2 cellular contexts compared by ENCODE assay signal in the genomic region with DNA sequence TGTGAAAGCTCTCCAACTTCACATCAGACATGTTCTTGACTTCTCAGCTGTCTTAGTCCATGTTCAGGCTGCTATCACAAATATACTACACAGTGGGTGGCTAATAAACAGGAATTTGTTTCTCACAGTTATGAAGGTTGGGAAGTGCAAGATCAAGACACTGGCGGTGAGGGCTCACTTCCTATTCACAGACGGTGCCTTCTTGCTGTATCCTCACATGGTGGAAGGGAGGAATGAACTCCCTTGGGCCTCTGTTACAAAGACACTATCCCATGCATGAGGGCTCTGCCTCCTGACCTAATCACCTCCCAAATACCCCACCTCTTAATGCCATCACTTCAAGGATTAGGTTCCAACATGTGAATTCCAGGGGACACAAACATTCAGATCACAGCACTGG.
TF ChIP-seq lines count a peak whose summit lies in the region.

No MANE protein-coding gene starts in this region.

TF ChIP-seq in WTC11, 78 proteins besides CTCF, POLR2A, EP300 and RAD21:
- TF ChIP-seq, protein P1, sequence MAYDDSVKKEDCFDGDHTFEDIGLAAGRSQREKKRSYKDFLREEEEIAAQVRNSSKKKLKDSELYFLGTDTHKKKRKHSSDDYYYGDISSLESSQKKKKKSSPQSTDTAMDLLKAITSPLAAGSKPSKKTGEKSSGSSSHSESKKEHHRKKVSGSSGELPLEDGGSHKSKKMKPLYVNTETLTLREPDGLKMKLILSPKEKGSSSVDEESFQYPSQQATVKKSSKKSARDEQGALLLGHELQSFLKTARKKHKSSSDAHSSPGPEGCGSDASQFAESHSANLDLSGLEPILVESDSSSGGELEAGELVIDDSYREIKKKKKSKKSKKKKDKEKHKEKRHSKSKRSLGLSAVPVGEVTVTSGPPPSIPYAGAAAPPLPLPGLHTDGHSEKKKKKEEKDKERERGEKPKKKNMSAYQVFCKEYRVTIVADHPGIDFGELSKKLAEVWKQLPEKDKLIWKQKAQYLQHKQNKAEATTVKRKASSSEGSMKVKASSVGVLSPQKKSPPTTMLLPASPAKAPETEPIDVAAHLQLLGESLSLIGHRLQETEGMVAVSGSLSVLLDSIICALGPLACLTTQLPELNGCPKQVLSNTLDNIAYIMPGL (CRISPR knock-in tag; IDR thresholded peaks at IDR 0.05) = no peak
- TF ChIP-seq RELA (CRISPR knock-in tag; IDR thresholded peaks at IDR 0.05; ENCODE audit: borderline replicate concordance) (no peak), ZNF396 (CRISPR knock-in tag; IDR thresholded peaks at IDR 0.05; ENCODE audit: borderline replicate concordance) (no peak), IRF2 (CRISPR knock-in tag; IDR thresholded peaks at IDR 0.05; ENCODE audit: borderline replicate concordance, low read depth) (no peak), ZBTB21 (CRISPR knock-in tag; IDR thresholded peaks at IDR 0.05; ENCODE audit: borderline replicate concordance) (no peak), SP1 (CRISPR knock-in tag; conservative IDR thresholded peaks at IDR 0.05) (no peak), ZNF317 (CRISPR knock-in tag; IDR thresholded peaks at IDR 0.05; ENCODE audit: borderline replicate concordance, low read depth) (no peak), PRRX2 (CRISPR knock-in tag; IDR thresholded peaks at IDR 0.05) (no peak), SMAD4 (CRISPR knock-in tag; IDR thresholded peaks at IDR 0.05) (no peak), GRHL2 (CRISPR knock-in tag; IDR thresholded peaks at IDR 0.05; ENCODE audit: insufficient replicate concordance, severe bottlenecking) (no peak), NR2C2 (CRISPR knock-in tag; IDR thresholded peaks at IDR 0.05) (no peak), NFATC4 (CRISPR knock-in tag; IDR thresholded peaks at IDR 0.05) (no peak), ZNF121 (CRISPR knock-in tag; IDR thresholded peaks at IDR 0.05) (no peak), FOXP1 (CRISPR knock-in tag; IDR thresholded peaks at IDR 0.05; ENCODE audit: borderline replicate concordance) (no peak)
- TF ChIP-seq, protein P2, sequence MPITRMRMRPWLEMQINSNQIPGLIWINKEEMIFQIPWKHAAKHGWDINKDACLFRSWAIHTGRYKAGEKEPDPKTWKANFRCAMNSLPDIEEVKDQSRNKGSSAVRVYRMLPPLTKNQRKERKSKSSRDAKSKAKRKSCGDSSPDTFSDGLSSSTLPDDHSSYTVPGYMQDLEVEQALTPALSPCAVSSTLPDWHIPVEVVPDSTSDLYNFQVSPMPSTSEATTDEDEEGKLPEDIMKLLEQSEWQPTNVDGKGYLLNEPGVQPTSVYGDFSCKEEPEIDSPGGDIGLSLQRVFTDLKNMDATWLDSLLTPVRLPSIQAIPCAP (CRISPR knock-in tag; IDR thresholded peaks at IDR 0.05) = no peak
- TF ChIP-seq, protein P3, sequence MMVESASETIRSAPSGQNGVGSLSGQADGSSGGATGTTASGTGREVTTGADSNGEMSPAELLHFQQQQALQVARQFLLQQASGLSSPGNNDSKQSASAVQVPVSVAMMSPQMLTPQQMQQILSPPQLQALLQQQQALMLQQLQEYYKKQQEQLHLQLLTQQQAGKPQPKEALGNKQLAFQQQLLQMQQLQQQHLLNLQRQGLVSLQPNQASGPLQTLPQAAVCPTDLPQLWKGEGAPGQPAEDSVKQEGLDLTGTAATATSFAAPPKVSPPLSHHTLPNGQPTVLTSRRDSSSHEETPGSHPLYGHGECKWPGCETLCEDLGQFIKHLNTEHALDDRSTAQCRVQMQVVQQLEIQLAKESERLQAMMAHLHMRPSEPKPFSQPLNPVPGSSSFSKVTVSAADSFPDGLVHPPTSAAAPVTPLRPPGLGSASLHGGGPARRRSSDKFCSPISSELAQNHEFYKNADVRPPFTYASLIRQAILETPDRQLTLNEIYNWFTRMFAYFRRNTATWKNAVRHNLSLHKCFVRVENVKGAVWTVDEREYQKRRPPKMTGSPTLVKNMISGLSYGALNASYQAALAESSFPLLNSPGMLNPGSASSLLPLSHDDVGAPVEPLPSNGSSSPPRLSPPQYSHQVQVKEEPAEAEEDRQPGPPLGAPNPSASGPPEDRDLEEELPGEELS (CRISPR knock-in tag; IDR thresholded peaks at IDR 0.05) = no peak
- TF ChIP-seq, protein P4, sequence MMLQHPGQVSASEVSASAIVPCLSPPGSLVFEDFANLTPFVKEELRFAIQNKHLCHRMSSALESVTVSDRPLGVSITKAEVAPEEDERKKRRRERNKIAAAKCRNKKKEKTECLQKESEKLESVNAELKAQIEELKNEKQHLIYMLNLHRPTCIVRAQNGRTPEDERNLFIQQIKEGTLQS (CRISPR knock-in tag; conservative IDR thresholded peaks at IDR 0.05) = no peak
- TF ChIP-seq, protein P5, sequence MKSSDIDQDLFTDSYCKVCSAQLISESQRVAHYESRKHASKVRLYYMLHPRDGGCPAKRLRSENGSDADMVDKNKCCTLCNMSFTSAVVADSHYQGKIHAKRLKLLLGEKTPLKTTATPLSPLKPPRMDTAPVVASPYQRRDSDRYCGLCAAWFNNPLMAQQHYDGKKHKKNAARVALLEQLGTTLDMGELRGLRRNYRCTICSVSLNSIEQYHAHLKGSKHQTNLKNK (CRISPR knock-in tag; IDR thresholded peaks at IDR 0.05) = no peak
- TF ChIP-seq, protein P6, sequence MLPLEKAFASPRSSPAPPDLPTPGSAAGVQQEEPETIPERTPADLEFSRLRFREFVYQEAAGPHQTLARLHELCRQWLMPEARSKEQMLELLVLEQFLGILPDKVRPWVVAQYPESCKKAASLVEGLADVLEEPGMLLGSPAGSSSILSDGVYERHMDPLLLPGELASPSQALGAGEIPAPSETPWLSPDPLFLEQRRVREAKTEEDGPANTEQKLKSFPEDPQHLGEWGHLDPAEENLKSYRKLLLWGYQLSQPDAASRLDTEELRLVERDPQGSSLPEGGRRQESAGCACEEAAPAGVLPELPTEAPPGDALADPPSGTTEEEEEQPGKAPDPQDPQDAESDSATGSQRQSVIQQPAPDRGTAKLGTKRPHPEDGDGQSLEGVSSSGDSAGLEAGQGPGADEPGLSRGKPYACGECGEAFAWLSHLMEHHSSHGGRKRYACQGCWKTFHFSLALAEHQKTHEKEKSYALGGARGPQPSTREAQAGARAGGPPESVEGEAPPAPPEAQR (CRISPR knock-in tag; IDR thresholded peaks at IDR 0.05) = no peak

TF ChIP-seq in GM23338, 12 proteins besides CTCF, POLR2A, EP300 and RAD21 (continued from another document):
- TF ChIP-seq, protein P7, sequence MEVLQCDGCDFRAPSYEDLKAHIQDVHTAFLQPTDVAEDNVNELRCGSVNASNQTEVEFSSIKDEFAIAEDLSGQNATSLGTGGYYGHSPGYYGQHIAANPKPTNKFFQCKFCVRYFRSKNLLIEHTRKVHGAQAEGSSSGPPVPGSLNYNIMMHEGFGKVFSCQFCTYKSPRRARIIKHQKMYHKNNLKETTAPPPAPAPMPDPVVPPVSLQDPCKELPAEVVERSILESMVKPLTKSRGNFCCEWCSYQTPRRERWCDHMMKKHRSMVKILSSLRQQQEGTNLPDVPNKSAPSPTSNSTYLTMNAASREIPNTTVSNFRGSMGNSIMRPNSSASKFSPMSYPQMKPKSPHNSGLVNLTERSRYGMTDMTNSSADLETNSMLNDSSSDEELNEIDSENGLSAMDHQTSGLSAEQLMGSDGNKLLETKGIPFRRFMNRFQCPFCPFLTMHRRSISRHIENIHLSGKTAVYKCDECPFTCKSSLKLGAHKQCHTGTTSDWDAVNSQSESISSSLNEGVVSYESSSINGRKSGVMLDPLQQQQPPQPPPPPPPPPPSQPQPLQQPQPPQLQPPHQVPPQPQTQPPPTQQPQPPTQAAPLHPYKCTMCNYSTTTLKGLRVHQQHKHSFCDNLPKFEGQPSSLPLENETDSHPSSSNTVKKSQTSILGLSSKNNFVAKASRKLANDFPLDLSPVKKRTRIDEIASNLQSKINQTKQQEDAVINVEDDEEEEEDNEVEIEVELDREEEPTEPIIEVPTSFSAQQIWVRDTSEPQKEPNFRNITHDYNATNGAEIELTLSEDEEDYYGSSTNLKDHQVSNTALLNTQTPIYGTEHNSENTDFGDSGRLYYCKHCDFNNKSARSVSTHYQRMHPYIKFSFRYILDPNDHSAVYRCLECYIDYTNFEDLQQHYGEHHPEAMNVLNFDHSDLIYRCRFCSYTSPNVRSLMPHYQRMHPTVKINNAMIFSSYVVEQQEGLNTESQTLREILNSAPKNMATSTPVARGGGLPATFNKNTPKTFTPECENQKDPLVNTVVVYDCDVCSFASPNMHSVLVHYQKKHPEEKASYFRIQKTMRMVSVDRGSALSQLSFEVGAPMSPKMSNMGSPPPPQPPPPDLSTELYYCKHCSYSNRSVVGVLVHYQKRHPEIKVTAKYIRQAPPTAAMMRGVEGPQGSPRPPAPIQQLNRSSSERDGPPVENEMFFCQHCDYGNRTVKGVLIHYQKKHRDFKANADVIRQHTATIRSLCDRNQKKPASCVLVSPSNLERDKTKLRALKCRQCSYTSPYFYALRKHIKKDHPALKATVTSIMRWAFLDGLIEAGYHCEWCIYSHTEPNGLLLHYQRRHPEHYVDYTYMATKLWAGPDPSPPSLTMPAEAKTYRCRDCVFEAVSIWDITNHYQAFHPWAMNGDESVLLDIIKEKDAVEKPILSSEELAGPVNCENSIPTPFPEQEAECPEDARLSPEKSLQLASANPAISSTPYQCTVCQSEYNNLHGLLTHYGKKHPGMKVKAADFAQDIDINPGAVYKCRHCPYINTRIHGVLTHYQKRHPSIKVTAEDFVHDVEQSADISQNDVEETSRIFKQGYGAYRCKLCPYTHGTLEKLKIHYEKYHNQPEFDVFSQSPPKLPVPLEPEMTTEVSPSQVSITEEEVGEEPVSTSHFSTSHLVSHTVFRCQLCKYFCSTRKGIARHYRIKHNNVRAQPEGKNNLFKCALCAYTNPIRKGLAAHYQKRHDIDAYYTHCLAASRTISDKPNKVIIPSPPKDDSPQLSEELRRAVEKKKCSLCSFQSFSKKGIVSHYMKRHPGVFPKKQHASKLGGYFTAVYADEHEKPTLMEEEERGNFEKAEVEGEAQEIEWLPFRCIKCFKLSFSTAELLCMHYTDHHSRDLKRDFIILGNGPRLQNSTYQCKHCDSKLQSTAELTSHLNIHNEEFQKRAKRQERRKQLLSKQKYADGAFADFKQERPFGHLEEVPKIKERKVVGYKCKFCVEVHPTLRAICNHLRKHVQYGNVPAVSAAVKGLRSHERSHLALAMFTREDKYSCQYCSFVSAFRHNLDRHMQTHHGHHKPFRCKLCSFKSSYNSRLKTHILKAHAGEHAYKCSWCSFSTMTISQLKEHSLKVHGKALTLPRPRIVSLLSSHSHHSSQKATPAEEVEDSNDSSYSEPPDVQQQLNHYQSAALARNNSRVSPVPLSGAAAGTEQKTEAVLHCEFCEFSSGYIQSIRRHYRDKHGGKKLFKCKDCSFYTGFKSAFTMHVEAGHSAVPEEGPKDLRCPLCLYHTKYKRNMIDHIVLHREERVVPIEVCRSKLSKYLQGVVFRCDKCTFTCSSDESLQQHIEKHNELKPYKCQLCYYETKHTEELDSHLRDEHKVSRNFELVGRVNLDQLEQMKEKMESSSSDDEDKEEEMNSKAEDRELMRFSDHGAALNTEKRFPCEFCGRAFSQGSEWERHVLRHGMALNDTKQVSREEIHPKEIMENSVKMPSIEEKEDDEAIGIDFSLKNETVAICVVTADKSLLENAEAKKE (CRISPR knock-in tag; IDR thresholded peaks at IDR 0.05) = no peak
- TF ChIP-seq, protein P8, sequence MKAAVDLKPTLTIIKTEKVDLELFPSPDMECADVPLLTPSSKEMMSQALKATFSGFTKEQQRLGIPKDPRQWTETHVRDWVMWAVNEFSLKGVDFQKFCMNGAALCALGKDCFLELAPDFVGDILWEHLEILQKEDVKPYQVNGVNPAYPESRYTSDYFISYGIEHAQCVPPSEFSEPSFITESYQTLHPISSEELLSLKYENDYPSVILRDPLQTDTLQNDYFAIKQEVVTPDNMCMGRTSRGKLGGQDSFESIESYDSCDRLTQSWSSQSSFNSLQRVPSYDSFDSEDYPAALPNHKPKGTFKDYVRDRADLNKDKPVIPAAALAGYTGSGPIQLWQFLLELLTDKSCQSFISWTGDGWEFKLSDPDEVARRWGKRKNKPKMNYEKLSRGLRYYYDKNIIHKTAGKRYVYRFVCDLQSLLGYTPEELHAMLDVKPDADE (IDR thresholded peaks at IDR 0.05) = no peak
- TF ChIP-seq EZH2 (IDR thresholded peaks at IDR 0.05; ENCODE audit: low read depth, unreplicated experiment) (no peak), POLR2AphosphoS5 (IDR thresholded peaks at IDR 0.05; ENCODE audit: low read depth) (no peak)
- TF ChIP-seq, protein P9, sequence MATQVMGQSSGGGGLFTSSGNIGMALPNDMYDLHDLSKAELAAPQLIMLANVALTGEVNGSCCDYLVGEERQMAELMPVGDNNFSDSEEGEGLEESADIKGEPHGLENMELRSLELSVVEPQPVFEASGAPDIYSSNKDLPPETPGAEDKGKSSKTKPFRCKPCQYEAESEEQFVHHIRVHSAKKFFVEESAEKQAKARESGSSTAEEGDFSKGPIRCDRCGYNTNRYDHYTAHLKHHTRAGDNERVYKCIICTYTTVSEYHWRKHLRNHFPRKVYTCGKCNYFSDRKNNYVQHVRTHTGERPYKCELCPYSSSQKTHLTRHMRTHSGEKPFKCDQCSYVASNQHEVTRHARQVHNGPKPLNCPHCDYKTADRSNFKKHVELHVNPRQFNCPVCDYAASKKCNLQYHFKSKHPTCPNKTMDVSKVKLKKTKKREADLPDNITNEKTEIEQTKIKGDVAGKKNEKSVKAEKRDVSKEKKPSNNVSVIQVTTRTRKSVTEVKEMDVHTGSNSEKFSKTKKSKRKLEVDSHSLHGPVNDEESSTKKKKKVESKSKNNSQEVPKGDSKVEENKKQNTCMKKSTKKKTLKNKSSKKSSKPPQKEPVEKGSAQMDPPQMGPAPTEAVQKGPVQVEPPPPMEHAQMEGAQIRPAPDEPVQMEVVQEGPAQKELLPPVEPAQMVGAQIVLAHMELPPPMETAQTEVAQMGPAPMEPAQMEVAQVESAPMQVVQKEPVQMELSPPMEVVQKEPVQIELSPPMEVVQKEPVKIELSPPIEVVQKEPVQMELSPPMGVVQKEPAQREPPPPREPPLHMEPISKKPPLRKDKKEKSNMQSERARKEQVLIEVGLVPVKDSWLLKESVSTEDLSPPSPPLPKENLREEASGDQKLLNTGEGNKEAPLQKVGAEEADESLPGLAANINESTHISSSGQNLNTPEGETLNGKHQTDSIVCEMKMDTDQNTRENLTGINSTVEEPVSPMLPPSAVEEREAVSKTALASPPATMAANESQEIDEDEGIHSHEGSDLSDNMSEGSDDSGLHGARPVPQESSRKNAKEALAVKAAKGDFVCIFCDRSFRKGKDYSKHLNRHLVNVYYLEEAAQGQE (IDR thresholded peaks at IDR 0.05; ENCODE audit: unreplicated experiment) = no peak
